In the genomic region with DNA sequence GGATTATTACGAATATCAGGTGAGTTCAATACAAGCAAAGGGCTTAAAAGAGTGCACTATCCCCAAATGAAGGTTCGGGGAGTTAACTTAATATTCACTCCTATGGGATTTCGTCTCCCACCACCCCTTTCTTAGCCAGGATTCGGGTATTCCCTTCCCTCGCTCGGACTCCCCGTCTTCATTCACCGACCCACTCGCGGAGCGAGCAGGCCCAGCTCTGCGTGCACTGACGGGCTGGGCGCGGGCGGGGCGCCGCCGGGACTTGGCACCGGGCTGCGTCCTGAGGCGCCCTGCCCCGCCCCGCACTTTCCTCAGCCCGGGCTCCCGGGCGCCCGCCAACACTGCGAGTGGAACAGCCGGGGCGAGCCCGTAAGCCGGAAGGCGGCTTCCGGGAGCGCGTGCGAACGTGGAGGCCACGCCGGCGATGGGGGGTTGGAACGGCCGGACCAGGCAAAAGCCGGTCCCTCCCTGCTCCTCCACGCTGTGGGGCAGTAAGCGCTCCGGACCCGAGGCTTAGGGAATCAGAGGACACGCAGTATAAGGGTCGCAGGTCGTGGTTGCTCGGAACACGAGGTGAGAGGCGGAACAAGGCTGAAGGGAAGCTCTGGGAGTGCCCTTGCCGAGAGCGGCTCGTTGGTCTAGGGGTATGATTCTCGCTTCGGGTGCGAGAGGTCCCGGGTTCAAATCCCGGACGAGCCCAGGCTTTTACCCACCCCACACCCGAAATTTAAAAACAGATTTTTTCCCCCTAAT, we compare ENCODE assay signal across 1 cellular context.
TF ChIP-seq lines count a peak whose summit lies in the region.

No MANE protein-coding gene starts in this region.

TF ChIP-seq in HepG2, 621 proteins besides CTCF, POLR2A, EP300 and RAD21 (continued from another document and continues in another):
- TF ChIP-seq, protein P1, sequence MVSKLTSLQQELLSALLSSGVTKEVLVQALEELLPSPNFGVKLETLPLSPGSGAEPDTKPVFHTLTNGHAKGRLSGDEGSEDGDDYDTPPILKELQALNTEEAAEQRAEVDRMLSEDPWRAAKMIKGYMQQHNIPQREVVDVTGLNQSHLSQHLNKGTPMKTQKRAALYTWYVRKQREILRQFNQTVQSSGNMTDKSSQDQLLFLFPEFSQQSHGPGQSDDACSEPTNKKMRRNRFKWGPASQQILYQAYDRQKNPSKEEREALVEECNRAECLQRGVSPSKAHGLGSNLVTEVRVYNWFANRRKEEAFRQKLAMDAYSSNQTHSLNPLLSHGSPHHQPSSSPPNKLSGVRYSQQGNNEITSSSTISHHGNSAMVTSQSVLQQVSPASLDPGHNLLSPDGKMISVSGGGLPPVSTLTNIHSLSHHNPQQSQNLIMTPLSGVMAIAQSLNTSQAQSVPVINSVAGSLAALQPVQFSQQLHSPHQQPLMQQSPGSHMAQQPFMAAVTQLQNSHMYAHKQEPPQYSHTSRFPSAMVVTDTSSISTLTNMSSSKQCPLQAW (CRISPR knock-in tag; IDR thresholded peaks at IDR 0.05), result peak; percentile 30; the same call in 1 of the 2 replicates
- TF ChIP-seq, protein P2, sequence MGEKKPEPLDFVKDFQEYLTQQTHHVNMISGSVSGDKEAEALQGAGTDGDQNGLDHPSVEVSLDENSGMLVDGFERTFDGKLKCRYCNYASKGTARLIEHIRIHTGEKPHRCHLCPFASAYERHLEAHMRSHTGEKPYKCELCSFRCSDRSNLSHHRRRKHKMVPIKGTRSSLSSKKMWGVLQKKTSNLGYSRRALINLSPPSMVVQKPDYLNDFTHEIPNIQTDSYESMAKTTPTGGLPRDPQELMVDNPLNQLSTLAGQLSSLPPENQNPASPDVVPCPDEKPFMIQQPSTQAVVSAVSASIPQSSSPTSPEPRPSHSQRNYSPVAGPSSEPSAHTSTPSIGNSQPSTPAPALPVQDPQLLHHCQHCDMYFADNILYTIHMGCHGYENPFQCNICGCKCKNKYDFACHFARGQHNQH (CRISPR knock-in tag; IDR thresholded peaks at IDR 0.05), result peak; percentile 80
- TF ChIP-seq RCOR2 (CRISPR knock-in tag; IDR thresholded peaks at IDR 0.05) (no peak; the same call in 1 of the 2 replicates), GABPA (IDR thresholded peaks at IDR 0.05; ENCODE audit: low read depth, low read length) (peak; percentile 21; the same call in 1 of the 2 replicates), GABPA (CRISPR knock-in tag; IDR thresholded peaks at IDR 0.05; ENCODE audit: low read depth) (peak; percentile 61), EEA1 (CRISPR knock-in tag; IDR thresholded peaks at IDR 0.05; ENCODE audit: borderline replicate concordance) (peak; percentile 78; the same call in 1 of the 2 replicates), SP5 (CRISPR knock-in tag; IDR thresholded peaks at IDR 0.05; ENCODE audit: borderline replicate concordance, low read depth) (no peak), ZSCAN22 (CRISPR knock-in tag; IDR thresholded peaks at IDR 0.05) (peak; percentile 79), RFXAP (CRISPR knock-in tag; IDR thresholded peaks at IDR 0.05; ENCODE audit: borderline replicate concordance) (peak; percentile 70; the same call in 1 of the 2 replicates), BORCS8-MEF2B (CRISPR knock-in tag; IDR thresholded peaks at IDR 0.05) (peak; percentile 90), NCOA2 (CRISPR knock-in tag; IDR thresholded peaks at IDR 0.05) (no peak; the same call in 1 of the 2 replicates), ZNF296 (CRISPR knock-in tag; conservative IDR thresholded peaks at IDR 0.05) (no peak), IKZF1 (IDR thresholded peaks at IDR 0.05) (no peak), ZNF232 (CRISPR knock-in tag; IDR thresholded peaks at IDR 0.05; ENCODE audit: borderline replicate concordance) (peak; percentile 69), TARDBP (CRISPR knock-in tag; IDR thresholded peaks at IDR 0.05) (peak; percentile 57; the same call in 1 of the 2 replicates), ZNF337 (CRISPR knock-in tag; IDR thresholded peaks at IDR 0.05; ENCODE audit: borderline replicate concordance, low read depth) (peak; percentile 63; the same call in 1 of the 2 replicates), ZNF256 (CRISPR knock-in tag; conservative IDR thresholded peaks at IDR 0.05) (peak; percentile 38; the same call in 1 of the 2 replicates), TSC22D2 (CRISPR knock-in tag; IDR thresholded peaks at IDR 0.05; ENCODE audit: borderline replicate concordance) (peak; percentile 90; the same call in 1 of the 2 replicates), ZNF121 (CRISPR knock-in tag; IDR thresholded peaks at IDR 0.05) (no peak), ZNF44 (CRISPR knock-in tag; IDR thresholded peaks at IDR 0.05) (peak; percentile 86), ZFP36L1 (CRISPR knock-in tag; IDR thresholded peaks at IDR 0.05) (no peak), TGIF2 (CRISPR knock-in tag; IDR thresholded peaks at IDR 0.05) (peak; percentile 47; the same call in 1 of the 2 replicates)
- TF ChIP-seq, protein P3, sequence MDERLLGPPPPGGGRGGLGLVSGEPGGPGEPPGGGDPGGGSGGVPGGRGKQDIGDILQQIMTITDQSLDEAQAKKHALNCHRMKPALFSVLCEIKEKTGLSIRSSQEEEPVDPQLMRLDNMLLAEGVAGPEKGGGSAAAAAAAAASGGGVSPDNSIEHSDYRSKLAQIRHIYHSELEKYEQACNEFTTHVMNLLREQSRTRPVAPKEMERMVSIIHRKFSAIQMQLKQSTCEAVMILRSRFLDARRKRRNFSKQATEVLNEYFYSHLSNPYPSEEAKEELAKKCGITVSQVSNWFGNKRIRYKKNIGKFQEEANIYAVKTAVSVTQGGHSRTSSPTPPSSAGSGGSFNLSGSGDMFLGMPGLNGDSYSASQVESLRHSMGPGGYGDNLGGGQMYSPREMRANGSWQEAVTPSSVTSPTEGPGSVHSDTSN (CRISPR knock-in tag; IDR thresholded peaks at IDR 0.05), result no peak
- TF ChIP-seq, protein P4, sequence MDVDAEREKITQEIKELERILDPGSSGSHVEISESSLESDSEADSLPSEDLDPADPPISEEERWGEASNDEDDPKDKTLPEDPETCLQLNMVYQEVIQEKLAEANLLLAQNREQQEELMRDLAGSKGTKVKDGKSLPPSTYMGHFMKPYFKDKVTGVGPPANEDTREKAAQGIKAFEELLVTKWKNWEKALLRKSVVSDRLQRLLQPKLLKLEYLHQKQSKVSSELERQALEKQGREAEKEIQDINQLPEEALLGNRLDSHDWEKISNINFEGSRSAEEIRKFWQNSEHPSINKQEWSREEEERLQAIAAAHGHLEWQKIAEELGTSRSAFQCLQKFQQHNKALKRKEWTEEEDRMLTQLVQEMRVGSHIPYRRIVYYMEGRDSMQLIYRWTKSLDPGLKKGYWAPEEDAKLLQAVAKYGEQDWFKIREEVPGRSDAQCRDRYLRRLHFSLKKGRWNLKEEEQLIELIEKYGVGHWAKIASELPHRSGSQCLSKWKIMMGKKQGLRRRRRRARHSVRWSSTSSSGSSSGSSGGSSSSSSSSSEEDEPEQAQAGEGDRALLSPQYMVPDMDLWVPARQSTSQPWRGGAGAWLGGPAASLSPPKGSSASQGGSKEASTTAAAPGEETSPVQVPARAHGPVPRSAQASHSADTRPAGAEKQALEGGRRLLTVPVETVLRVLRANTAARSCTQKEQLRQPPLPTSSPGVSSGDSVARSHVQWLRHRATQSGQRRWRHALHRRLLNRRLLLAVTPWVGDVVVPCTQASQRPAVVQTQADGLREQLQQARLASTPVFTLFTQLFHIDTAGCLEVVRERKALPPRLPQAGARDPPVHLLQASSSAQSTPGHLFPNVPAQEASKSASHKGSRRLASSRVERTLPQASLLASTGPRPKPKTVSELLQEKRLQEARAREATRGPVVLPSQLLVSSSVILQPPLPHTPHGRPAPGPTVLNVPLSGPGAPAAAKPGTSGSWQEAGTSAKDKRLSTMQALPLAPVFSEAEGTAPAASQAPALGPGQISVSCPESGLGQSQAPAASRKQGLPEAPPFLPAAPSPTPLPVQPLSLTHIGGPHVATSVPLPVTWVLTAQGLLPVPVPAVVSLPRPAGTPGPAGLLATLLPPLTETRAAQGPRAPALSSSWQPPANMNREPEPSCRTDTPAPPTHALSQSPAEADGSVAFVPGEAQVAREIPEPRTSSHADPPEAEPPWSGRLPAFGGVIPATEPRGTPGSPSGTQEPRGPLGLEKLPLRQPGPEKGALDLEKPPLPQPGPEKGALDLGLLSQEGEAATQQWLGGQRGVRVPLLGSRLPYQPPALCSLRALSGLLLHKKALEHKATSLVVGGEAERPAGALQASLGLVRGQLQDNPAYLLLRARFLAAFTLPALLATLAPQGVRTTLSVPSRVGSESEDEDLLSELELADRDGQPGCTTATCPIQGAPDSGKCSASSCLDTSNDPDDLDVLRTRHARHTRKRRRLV (CRISPR knock-in tag; IDR thresholded peaks at IDR 0.05), result peak; percentile 44; the same call in 1 of the 2 replicates
- TF ChIP-seq, protein P5, sequence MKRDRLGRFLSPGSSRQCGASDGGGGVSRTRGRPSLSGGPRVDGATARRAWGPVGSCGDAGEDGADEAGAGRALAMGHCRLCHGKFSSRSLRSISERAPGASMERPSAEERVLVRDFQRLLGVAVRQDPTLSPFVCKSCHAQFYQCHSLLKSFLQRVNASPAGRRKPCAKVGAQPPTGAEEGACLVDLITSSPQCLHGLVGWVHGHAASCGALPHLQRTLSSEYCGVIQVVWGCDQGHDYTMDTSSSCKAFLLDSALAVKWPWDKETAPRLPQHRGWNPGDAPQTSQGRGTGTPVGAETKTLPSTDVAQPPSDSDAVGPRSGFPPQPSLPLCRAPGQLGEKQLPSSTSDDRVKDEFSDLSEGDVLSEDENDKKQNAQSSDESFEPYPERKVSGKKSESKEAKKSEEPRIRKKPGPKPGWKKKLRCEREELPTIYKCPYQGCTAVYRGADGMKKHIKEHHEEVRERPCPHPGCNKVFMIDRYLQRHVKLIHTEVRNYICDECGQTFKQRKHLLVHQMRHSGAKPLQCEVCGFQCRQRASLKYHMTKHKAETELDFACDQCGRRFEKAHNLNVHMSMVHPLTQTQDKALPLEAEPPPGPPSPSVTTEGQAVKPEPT (CRISPR knock-in tag; IDR thresholded peaks at IDR 0.05; ENCODE audit: low read depth), result peak; percentile 86
- TF ChIP-seq, protein P6, sequence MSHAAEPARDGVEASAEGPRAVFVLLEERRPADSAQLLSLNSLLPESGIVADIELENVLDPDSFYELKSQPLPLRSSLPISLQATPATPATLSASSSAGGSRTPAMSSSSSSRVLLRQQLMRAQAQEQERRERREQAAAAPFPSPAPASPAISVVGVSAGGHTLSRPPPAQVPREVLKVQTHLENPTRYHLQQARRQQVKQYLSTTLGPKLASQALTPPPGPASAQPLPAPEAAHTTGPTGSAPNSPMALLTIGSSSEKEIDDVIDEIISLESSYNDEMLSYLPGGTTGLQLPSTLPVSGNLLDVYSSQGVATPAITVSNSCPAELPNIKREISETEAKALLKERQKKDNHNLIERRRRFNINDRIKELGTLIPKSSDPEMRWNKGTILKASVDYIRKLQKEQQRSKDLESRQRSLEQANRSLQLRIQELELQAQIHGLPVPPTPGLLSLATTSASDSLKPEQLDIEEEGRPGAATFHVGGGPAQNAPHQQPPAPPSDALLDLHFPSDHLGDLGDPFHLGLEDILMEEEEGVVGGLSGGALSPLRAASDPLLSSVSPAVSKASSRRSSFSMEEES (CRISPR knock-in tag; IDR thresholded peaks at IDR 0.05), result peak; percentile 54
- TF ChIP-seq, protein P7, sequence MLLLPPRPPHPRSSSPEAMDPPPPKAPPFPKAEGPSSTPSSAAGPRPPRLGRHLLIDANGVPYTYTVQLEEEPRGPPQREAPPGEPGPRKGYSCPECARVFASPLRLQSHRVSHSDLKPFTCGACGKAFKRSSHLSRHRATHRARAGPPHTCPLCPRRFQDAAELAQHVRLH (CRISPR knock-in tag; IDR thresholded peaks at IDR 0.05; ENCODE audit: borderline replicate concordance, low read depth), result no peak
- TF ChIP-seq, protein P8, sequence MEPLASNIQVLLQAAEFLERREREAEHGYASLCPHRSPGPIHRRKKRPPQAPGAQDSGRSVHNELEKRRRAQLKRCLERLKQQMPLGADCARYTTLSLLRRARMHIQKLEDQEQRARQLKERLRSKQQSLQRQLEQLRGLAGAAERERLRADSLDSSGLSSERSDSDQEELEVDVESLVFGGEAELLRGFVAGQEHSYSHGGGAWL (CRISPR knock-in tag; IDR thresholded peaks at IDR 0.05), result 0 out of 2 replicates have a peak, but pooled peaks have one; percentile 57
- TF ChIP-seq, protein P9, sequence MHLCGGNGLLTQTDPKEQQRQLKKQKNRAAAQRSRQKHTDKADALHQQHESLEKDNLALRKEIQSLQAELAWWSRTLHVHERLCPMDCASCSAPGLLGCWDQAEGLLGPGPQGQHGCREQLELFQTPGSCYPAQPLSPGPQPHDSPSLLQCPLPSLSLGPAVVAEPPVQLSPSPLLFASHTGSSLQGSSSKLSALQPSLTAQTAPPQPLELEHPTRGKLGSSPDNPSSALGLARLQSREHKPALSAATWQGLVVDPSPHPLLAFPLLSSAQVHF (CRISPR knock-in tag; IDR thresholded peaks at IDR 0.05), result peak; percentile 93
- TF ChIP-seq, protein P10, sequence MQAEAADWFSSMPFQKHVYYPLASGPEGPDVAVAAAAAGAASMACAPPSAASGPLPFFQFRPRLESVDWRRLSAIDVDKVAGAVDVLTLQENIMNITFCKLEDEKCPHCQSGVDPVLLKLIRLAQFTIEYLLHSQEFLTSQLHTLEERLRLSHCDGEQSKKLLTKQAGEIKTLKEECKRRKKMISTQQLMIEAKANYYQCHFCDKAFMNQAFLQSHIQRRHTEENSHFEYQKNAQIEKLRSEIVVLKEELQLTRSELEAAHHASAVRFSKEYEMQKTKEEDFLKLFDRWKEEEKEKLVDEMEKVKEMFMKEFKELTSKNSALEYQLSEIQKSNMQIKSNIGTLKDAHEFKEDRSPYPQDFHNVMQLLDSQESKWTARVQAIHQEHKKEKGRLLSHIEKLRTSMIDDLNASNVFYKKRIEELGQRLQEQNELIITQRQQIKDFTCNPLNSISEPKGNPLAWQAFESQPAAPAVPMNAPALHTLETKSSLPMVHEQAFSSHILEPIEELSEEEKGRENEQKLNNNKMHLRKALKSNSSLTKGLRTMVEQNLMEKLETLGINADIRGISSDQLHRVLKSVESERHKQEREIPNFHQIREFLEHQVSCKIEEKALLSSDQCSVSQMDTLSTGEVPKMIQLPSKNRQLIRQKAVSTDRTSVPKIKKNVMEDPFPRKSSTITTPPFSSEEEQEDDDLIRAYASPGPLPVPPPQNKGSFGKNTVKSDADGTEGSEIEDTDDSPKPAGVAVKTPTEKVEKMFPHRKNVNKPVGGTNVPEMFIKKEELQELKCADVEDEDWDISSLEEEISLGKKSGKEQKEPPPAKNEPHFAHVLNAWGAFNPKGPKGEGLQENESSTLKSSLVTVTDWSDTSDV (CRISPR knock-in tag; IDR thresholded peaks at IDR 0.05), result peak; percentile 43; the same call in 1 of the 2 replicates
- TF ChIP-seq, protein P11, sequence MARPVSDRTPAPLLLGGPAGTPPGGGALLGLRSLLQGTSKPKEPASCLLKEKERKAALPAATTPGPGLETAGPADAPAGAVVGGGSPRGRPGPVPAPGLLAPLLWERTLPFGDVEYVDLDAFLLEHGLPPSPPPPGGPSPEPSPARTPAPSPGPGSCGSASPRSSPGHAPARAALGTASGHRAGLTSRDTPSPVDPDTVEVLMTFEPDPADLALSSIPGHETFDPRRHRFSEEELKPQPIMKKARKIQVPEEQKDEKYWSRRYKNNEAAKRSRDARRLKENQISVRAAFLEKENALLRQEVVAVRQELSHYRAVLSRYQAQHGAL (CRISPR knock-in tag; IDR thresholded peaks at IDR 0.05; ENCODE audit: not compliant biosample characterization), result peak; percentile 26
